ENCODE assay signal across 17 cellular contexts in the genomic region with DNA sequence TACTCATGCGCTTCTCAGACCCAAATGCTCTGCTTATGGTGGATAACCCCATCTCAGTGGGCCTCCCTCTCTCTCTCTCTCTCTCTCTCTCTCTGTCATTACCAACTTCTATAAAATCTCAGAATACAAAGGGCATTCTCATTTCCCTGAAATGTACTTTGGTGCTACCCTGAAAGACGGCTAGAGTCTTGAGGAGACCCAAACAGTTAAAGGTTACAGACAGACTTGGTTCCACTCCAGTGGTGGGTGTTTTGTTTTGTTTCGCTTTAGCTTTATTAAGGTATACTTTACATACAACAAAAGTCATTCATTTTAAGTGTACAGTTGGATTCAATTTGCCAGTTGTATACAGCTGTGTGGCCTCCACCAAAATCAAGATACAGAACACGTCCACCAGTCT.
DNase-seq lines count a peak whose midpoint lies in the region; ATAC-seq and TF ChIP-seq lines count a peak whose summit lies in the region.
"Had no signal": no experiment of that assay in that cellular context is flagged by ENCODE, and none has a peak within 500 bp of the region (broad histone marks: within the 10 kb centered on the region; RNA-seq: fewer than 3 reads in every experiment).

No MANE protein-coding gene starts in this region.

- intact Hi-C loops in CD8-positive, alpha-beta T cell (cut with DNase I, micrococcal nuclease): no loop called here

- H3K27ac ChIP-seq in CD8-positive, alpha-beta T cell (ENCODE audit: low read depth, low read length): no peak overlapping the region
- H3K27ac ChIP-seq: GM23248, SK-N-MC had no signal

- H3K4me1 ChIP-seq in CD8-positive, alpha-beta T cell (ENCODE audit: insufficient read depth, low read length): no peaks in the 10 kb centered on the region

- H3K36me3 ChIP-seq in CD8-positive, alpha-beta T cell (ENCODE audit: insufficient read depth, low read length): no peaks in the 10 kb centered on the region

- CTCF ChIA-PET in CD8-positive, alpha-beta T cell (lab: Charles Lee): interaction anchor here (1.2 kb wide), 1 partner anchor 68 kb away, joined by 3 read pairs; no protein-coding TSS in a partner anchor

- H3K4me1 Mint-ChIP-seq in CD8-positive, alpha-beta T cell (ENCODE audit: low read depth): no peaks in the 10 kb centered on the region
- H3K4me1 Mint-ChIP-seq in IgD-negative memory B cell: peaks cover 77 to 87% (median 78%) of the 10 kb centered on the region in 3 donors
- peaks cover 72 to 96% (median 93%) of the 10 kb centered on the region in 3 donors for H3K4me1 Mint-ChIP-seq in naive B cell
- H3K4me1 Mint-ChIP-seq: CD4-positive, alpha-beta memory T cell had no signal

- no peaks in the 10 kb centered on the region for H3K9me3 Mint-ChIP-seq in CD8-positive, alpha-beta T cell
- H3K9me3 Mint-ChIP-seq in IgD-negative memory B cell: no peaks in the 10 kb centered on the region
- H3K9me3 Mint-ChIP-seq in naive B cell: no peaks in the 10 kb centered on the region

- H3K27me3 Mint-ChIP-seq in CD8-positive, alpha-beta T cell (ENCODE audit: low read depth): peaks cover 4% of the 10 kb centered on the region
- H3K27me3 Mint-ChIP-seq in IgD-negative memory B cell (no peaks in the 10 kb centered on the region), naive B cell (no peaks in the 10 kb centered on the region)

- no peaks in the 10 kb centered on the region for H3K9me3 ChIP-seq in CD8-positive, alpha-beta T cell (ENCODE audit: low read length)

- no peak for DNase-seq in CD8-positive, alpha-beta T cell
- DNase-seq in naive B cell (peak; percentile 54), activated T-cell treated with anti-CD3 and anti-CD28 coated beads for 4 hours (no peak), NCI-H1930 (lab: John Stamatoyannopoulos, UW) (no peak)
- DNase-seq: AML-193; CD4-positive, alpha-beta memory T cell; DND-41; GDM1; GM23248; NCI-H1417 treated with DMSO at 0.1 percent for 48 hours; NCI-H2029 treated with DMSO at 0.1 percent for 48 hours; NCI-H524 treated with DMSO at 0.1 percent for 48 hours; PC-3 had no signal

- no peak overlapping the region for H3K4me3 ChIP-seq in CD8-positive, alpha-beta T cell (ENCODE audit: low read depth, low read length)
- H3K4me3 ChIP-seq: GM23248, SK-N-MC had no signal

- no peak overlapping the region for H3K4me3 Mint-ChIP-seq in CD8-positive, alpha-beta T cell
- H3K4me3 Mint-ChIP-seq in IgD-negative memory B cell (peak overlapping the region in 3 of 4 donors; percentile 51 to 83 (median 69)), naive B cell (peak overlapping the region; percentile 39 to 87 (median 72))
- H3K4me3 Mint-ChIP-seq: CD4-positive, alpha-beta memory T cell had no signal

- H3K27ac Mint-ChIP-seq in CD8-positive, alpha-beta T cell: peak overlapping the region; percentile 3
- peak overlapping the region; percentile 92 to 98 (median 93) for H3K27ac Mint-ChIP-seq in IgD-negative memory B cell
- peak overlapping the region; percentile 88 to 98 (median 96) for H3K27ac Mint-ChIP-seq in naive B cell
- H3K27ac Mint-ChIP-seq: CD4-positive, alpha-beta memory T cell had no signal

- TF ChIP-seq CTCF in CD8-positive, alpha-beta T cell (IDR thresholded peaks at IDR 0.05): no peak

- ATAC-seq in CD8-positive, alpha-beta T cell: no peak
- ATAC-seq in GM18868 (IDR thresholded peaks at IDR 0.05; ENCODE audit: unreplicated experiment) (peak; percentile 46), naive B cell (ENCODE audit: low read depth in 2 of 2) (peak; percentile 86 to 89), GM18861 (IDR thresholded peaks at IDR 0.05; ENCODE audit: unreplicated experiment) (no peak)
- ATAC-seq: PC-3 had no signal

- no peaks in the 10 kb centered on the region for H3K27me3 ChIP-seq in CD8-positive, alpha-beta T cell (ENCODE audit: insufficient read depth, low read length)

- POLR2A ChIA-PET in CD8-positive, alpha-beta T cell (lab: Charles Lee): no interaction called here

- H3K36me3 Mint-ChIP-seq in CD8-positive, alpha-beta T cell: no peaks in the 10 kb centered on the region
- H3K36me3 Mint-ChIP-seq in IgD-negative memory B cell (peaks cover 4% of the 10 kb centered on the region), naive B cell (peaks cover 25% of the 10 kb centered on the region in 2 donors)
- H3K36me3 Mint-ChIP-seq: CD4-positive, alpha-beta memory T cell had no signal

Comparison
In these comparisons a context has a peak if more than half of its experiments do, and no peak if none do; other contexts are left out.
1. ATAC-seq: peak in GM18868 (single experiment) and naive B cell (2 of 2); none in CD8-positive, alpha-beta T cell (single experiment) and GM18861 (single experiment).
2. H3K27ac Mint-ChIP-seq: peak in every context shown above with its lines; median percentile 96 in naive B cell; 93 in IgD-negative memory B cell; 3 in CD8-positive, alpha-beta T cell.